Comparison of ENCODE assay signal across 23 cellular contexts in the genomic region with DNA sequence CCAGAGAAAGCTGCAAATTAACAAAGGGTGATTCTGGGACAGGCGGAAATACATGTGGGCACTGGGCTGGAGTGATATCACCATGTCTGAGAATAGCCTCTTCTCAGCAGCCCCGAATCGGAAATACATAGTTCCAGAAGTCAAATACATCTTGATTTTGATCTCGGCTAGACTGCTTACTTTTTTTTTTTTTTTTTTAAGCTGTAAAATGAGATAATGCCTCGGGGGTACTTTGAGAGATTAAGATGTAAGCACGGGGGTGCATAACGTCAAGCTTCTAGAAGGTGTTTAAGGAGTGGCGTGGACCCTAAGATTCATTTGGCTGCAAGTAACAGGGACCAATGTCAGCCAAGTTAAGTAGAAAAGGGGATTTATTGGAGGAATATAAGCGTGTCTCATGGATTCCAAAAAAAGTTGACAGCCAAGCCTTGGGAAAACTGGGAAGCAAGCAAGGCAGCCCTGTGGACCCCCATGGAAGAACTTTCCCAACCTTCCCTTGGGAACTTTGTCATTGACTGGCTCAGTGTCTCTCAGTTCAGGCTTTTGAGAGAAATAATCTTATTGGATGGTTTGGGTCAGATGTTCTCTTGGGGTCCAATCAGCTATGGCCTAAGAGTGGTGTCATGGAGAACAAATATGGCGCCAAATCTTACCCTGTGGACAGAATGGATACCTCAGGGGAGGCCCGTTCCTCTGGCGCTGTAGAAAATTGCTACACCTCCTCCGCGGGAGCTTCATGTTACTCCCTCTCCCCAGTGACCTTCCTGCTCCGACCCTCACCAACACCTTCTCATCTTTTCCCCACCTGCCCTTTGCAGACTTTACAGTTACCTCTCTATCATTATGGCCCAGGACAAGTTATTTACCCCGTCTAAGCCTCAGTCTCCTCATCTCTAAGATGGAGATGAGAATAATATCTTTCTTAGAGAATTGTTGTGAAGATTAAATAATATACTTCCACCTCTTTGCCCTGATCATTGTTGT.
"Had no signal": no experiment of that assay in that cellular context is flagged by ENCODE, and none has a peak within 500 bp of the region (broad histone marks: within the 10 kb centered on the region; RNA-seq: fewer than 3 reads in every experiment).

No MANE protein-coding gene starts in this region.

- H3K9me3 ChIP-seq: Peyer's patch, SJCRH30, SK-N-SH had no signal

- H3K4me3 ChIP-seq: Peyer's patch, SJCRH30 had no signal

- H3K27ac ChIP-seq: KMS-11, Peyer's patch, RWPE1, SJCRH30 had no signal

- DNase-seq: activated CD4-positive, alpha-beta T cell treated with anti-CD3 and anti-CD28 coated beads for 4 hours; activated CD8-positive, alpha-beta memory T cell treated with anti-CD3 and anti-CD28 coated beads, Interleukin-2, amount 50 U/mL, for 4 hours; activated CD8-positive, alpha-beta T cell treated with anti-CD3 and anti-CD28 coated beads for 36 hours; activated gamma-delta T cell treated with Interleukin-2 at 50 U/mL for 16 hours; activated naive CD4-positive, alpha-beta T cell treated with anti-CD3 and anti-CD28 coated beads, Interleukin-2, amount 10 ng/mL, durations not matched to agents 7 days and 5 days; activated naive CD8-positive, alpha-beta T cell treated with anti-CD3 and anti-CD28 coated beads for 36 hours; activated T-cell treated with anti-CD3 and anti-CD28 coated beads, Interleukin-2, amount 50 U/mL, for 72 hours; MV-4-11; NCI-H1092 treated with DMSO at 0.1 percent for 48 hours; NCI-H1417 treated with DMSO at 0.1 percent for 48 hours; NCI-H1694; NCI-H2029; NCI-H2107; NCI-H510A treated with DMSO at 0.1 percent for 48 hours; NCI-H69; NK-92 treated with Interleukin-12 subunit alpha and Interleukin-12 subunit beta, amount 100 ng/mL, for 24 hours; Peyer's patch; Right ventricle myocardium superior; SJCRH30; SK-N-SH had no signal

- H3K4me1 ChIP-seq: Peyer's patch, SJCRH30 had no signal

- H3K36me3 ChIP-seq: Peyer's patch, SJCRH30 had no signal

- H3K9me2 ChIP-seq: SK-N-SH had no signal

- H3K27me3 ChIP-seq: Peyer's patch had no signal

- H3K9ac ChIP-seq: KMS-11, SK-N-SH had no signal

- H3K4me2 ChIP-seq: KMS-11, SK-N-SH had no signal

- ATAC-seq: activated CD4-positive, CD25-positive, alpha-beta regulatory T cell treated with anti-CD3 and anti-CD28 coated beads, Interleukin-2, amount 50 U/mL, for 24 hours; activated CD8-positive, alpha-beta T cell treated with anti-CD3 and anti-CD28 coated beads for 36 hours; activated T-cell treated with anti-CD3 and anti-CD28 coated beads, Interleukin-2, amount 50 U/mL, for 72 hours had no signal
